10 cellular contexts compared by ENCODE assay signal in the genomic region with DNA sequence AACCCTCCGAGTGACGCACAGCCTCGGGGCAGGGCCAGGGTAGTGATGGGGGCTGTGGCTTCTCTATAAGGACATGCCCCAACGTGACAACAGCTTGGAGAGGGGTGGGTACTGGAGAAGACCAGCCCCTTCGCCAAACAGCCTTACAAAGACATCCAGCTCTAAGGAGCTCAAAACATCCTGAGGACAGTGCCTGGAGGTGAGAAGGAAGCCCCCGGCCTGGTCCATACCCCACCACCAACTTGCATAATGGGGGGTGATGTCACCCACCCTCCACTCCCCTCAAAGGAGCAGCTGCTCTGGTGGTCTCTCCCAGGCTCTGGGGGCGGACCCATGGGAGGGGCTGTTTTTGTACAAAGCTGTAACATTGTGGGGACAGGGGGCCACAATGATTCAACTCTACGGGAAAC. TPM values are rescaled to one million over a fixed set of nuclear protein-coding genes. Genes with fewer than 3 reads are reported as not detected.
A peak's percentile ranks its signal among the peaks of the same experiment; 100 is the strongest.
DNase-seq lines count a peak whose midpoint lies in the region; ATAC-seq and TF ChIP-seq lines count a peak whose summit lies in the region.
"Had no signal": no experiment of that assay in that cellular context is flagged by ENCODE, and none has a peak within 500 bp of the region (broad histone marks: within the 10 kb centered on the region; RNA-seq: fewer than 3 reads in every experiment).

No MANE protein-coding gene starts in this region.

- CTCF ChIA-PET in Calu3 (lab: Charles Lee) = interaction anchor here (0.6 to 1.7 kb wide), 2 partner anchors 22 to 25 kb away, joined by 3 to 5 read pairs; no protein-coding TSS in a partner anchor

- peak overlapping the region; percentile 90 for H3K27ac ChIP-seq in effector memory CD4-positive, alpha-beta T cell (ENCODE audit: insufficient read depth, low read length, poor library complexity, severe bottlenecking)

- H3K36me3 Mint-ChIP-seq in T-helper 17 cell (ENCODE audit: low read depth) (peaks cover 7% of the 10 kb centered on the region), Calu3 (ENCODE audit: insufficient read depth, unreplicated experiment) (peaks cover 4% of the 10 kb centered on the region)

- no peaks in the 10 kb centered on the region for H3K4me1 ChIP-seq in effector memory CD4-positive, alpha-beta T cell (ENCODE audit: control insufficient read depth, insufficient read depth, low read length, poor library complexity, severe bottlenecking)

- no TSS peak for BruUV-seq in Calu3 (replicated peaks; lab: Mats Ljungman, UMichigan)

- H3K27me3 Mint-ChIP-seq in T-helper 17 cell = no peaks in the 10 kb centered on the region
- H3K27me3 Mint-ChIP-seq in Calu3 (ENCODE audit: unreplicated experiment) = peaks cover 37% of the 10 kb centered on the region

- H3K4me3 ChIP-seq in effector memory CD4-positive, alpha-beta T cell (ENCODE audit: insufficient read depth, low read depth, low read length, poor library complexity, severe bottlenecking) = peak overlapping the region; percentile 49
- H3K4me3 ChIP-seq: GM23338 had no signal

- DNase-seq in T-helper 17 cell (peak; percentile 54 to 68 (median 60)), activated T-cell treated with anti-CD3 and anti-CD28 coated beads for 4 hours (peak; percentile 65), Calu3 (no peak), C1 segment of cervical spinal cord (lab: John Stamatoyannopoulos, UW) (no peak)
- peak; percentile 65 to 80 (median 72) for DNase-seq in effector memory CD4-positive, alpha-beta T cell
- DNase-seq in stimulated activated CD8-positive, alpha-beta memory T cell treated with anti-CD3 and anti-CD28 coated beads, Interleukin-15, amount 100 ng/mL, for 4 hours (ENCODE audit: low read depth in 2 of 2) = peak; percentile 56 to 69
- DNase-seq: DMS53 had no signal

- H3K4me1 Mint-ChIP-seq in T-helper 17 cell (peaks cover 13% of the 10 kb centered on the region), Calu3 (ENCODE audit: low read depth, unreplicated experiment) (peaks cover 12% of the 10 kb centered on the region)

- H3K9me3 Mint-ChIP-seq in Calu3 (ENCODE audit: low read depth, unreplicated experiment) = no peaks in the 10 kb centered on the region

- ATAC-seq in T-helper 17 cell = peak; percentile 83
- ATAC-seq in HG02870 (IDR thresholded peaks at IDR 0.05; ENCODE audit: unreplicated experiment) = no peak
- no peak for ATAC-seq in HG03354 (IDR thresholded peaks at IDR 0.05; ENCODE audit: poor library complexity, severe bottlenecking, unreplicated experiment)
- ATAC-seq: GM23338 had no signal

- H3K9me3 ChIP-seq in T-helper 17 cell (ENCODE audit: control insufficient read depth, low read length, poor library complexity, severe bottlenecking) = no peaks in the 10 kb centered on the region
- H3K9me3 ChIP-seq in effector memory CD4-positive, alpha-beta T cell (ENCODE audit: control insufficient read depth, low read length) = no peaks in the 10 kb centered on the region

- no peaks in the 10 kb centered on the region for H3K36me3 ChIP-seq in effector memory CD4-positive, alpha-beta T cell (ENCODE audit: control insufficient read depth, insufficient read depth, low read length)

- intact Hi-C loops in Calu3 (cut with micrococcal nuclease; ENCODE audit: unreplicated experiment) = no loop called here

- H3K4me3 Mint-ChIP-seq in T-helper 17 cell (peak overlapping the region; percentile 85), Calu3 (ENCODE audit: low read depth, unreplicated experiment) (no peak overlapping the region)
- H3K4me3 Mint-ChIP-seq: GM23338 had no signal

- no peak for TF ChIP-seq CTCF in Calu3 (IDR thresholded peaks at IDR 0.05; ENCODE audit: unreplicated experiment)

- H3K27me3 ChIP-seq in effector memory CD4-positive, alpha-beta T cell (replicated peaks; ENCODE audit: control insufficient read depth, insufficient read depth, low read length, poor library complexity, severe bottlenecking) = no peaks in the 10 kb centered on the region

- H3K27ac Mint-ChIP-seq in T-helper 17 cell (peak overlapping the region; percentile 98), Calu3 (ENCODE audit: unreplicated experiment) (no peak overlapping the region)
- H3K27ac Mint-ChIP-seq: GM23338 had no signal

RNA-seq across cellular contexts. Expression of a gene that starts 15.1 kb away (rescaled TPM):
- total RNA-seq in T-helper 17 cell (not detected), Calu3 (2022) (0.64 TPM in 1 of 2 replicates, not detected in the other)
- total RNA-seq: GM23338 had no signal

RNA-seq across cellular contexts. Expression of a gene that starts 36.6 kb away (rescaled TPM):
- total RNA-seq in T-helper 17 cell = not detected
- total RNA-seq in Calu3 (2022) = 12.4 and 16.8 TPM in 2 replicates
- total RNA-seq: GM23338 had no signal

Comparison
In these comparisons a context has a peak if more than half of its experiments do, and no peak if none do; other contexts are left out.
1. DNase-seq: peak in T-helper 17 cell (3 of 3), activated T-cell treated with anti-CD3 and anti-CD28 coated beads for 4 hours (single experiment), effector memory CD4-positive, alpha-beta T cell (3 of 3) and stimulated activated CD8-positive, alpha-beta memory T cell treated with anti-CD3 and anti-CD28 coated beads, Interleukin-15, amount 100 ng/mL, for 4 hours (2 of 2); none in Calu3 (single experiment) and C1 segment of cervical spinal cord (0 of 14).
2. RNA of a gene that starts 36.6 kb away (total RNA-seq): 12.4 to 16.8 TPM in Calu3; not detected in T-helper 17 cell; every median in the first group is over 10 times any median in the second.